ENCODE assay signal across 13 cellular contexts in genomic region chr18:44789704-44790103, GRCh38.
DNase-seq lines count a peak whose midpoint lies in the region; ATAC-seq and TF ChIP-seq lines count a peak whose summit lies in the region.
"Had no signal": no experiment of that assay in that cellular context is flagged by ENCODE, and none has a peak within 500 bp of the region (broad histone marks: within the 10 kb centered on the region; RNA-seq: fewer than 3 reads in every experiment).

No MANE protein-coding gene starts in this region.

- H2AFZ ChIP-seq in mammary epithelial cell (ENCODE audit: low read depth, low read length) (peak overlapping the region; percentile 54), hepatocyte (no peak overlapping the region)

- H3K27ac Mint-ChIP-seq in activated CD8-positive, alpha-beta T cell treated with anti-CD3 and anti-CD28 coated beads for 36 hours: no peak overlapping the region
- H3K27ac Mint-ChIP-seq: activated naive CD4-positive, alpha-beta T cell treated with anti-CD3 and anti-CD28 coated beads for 36 hours; stimulated activated naive CD8-positive, alpha-beta T cell treated with anti-CD3 and anti-CD28 coated beads, Interleukin-15, amount 100 ng/mL, for 72 hours had no signal

- no peak overlapping the region for H3K4me3 Mint-ChIP-seq in activated CD8-positive, alpha-beta T cell treated with anti-CD3 and anti-CD28 coated beads for 36 hours
- H3K4me3 Mint-ChIP-seq: activated naive CD4-positive, alpha-beta T cell treated with anti-CD3 and anti-CD28 coated beads for 36 hours; stimulated activated naive CD8-positive, alpha-beta T cell treated with anti-CD3 and anti-CD28 coated beads, Interleukin-15, amount 100 ng/mL, for 72 hours had no signal

- no peaks in the 10 kb centered on the region for H3K36me3 Mint-ChIP-seq in activated CD8-positive, alpha-beta T cell treated with anti-CD3 and anti-CD28 coated beads for 36 hours (ENCODE audit: low read depth)

- dilution Hi-C loops in mammary epithelial cell (cut with HindIII; ENCODE audit: low sequenced_read_pairs): no loop called here

- in situ Hi-C loops in mammary epithelial cell (cut with MboI; ENCODE audit: low sequenced_read_pairs in 2 of 2): no loop called here

- POLR2A ChIA-PET in activated CD8-positive, alpha-beta T cell treated with anti-CD3 and anti-CD28 coated beads for 36 hours (lab: Charles Lee): no interaction called here

- H4K20me1 ChIP-seq in mammary epithelial cell (ENCODE audit: insufficient read depth, low read length) (no peaks in the 10 kb centered on the region), hepatocyte (ENCODE audit: insufficient read depth, poor library complexity, severe bottlenecking) (peaks cover 4% of the 10 kb centered on the region)

- no peaks in the 10 kb centered on the region for H3K27me3 ChIP-seq in mammary epithelial cell (ENCODE audit: insufficient read depth, low read length)
- no peaks in the 10 kb centered on the region for H3K27me3 ChIP-seq in hepatocyte

- no peaks in the 10 kb centered on the region for H3K36me3 ChIP-seq in mammary epithelial cell (ENCODE audit: insufficient read depth, low read length)
- H3K36me3 ChIP-seq in hepatocyte (replicated peaks; ENCODE audit: insufficient read depth, low read depth): no peaks in the 10 kb centered on the region

- intact Hi-C loops in mammary epithelial cell (cut with micrococcal nuclease): loop anchor here (2.0 to 5.0 kb wide), 2 partner anchors 92 to 111 kb away; no protein-coding TSS in a partner anchor
- intact Hi-C loops in activated CD8-positive, alpha-beta T cell treated with anti-CD3 and anti-CD28 coated beads for 36 hours (cut with micrococcal nuclease): no loop called here

- H3K79me2 ChIP-seq in mammary epithelial cell (ENCODE audit: insufficient read depth, low read length): peaks cover 20% of the 10 kb centered on the region
- H3K79me2 ChIP-seq in hepatocyte: peaks cover 41% of the 10 kb centered on the region

- no peaks in the 10 kb centered on the region for H3K9me3 Mint-ChIP-seq in activated CD8-positive, alpha-beta T cell treated with anti-CD3 and anti-CD28 coated beads for 36 hours
- H3K9me3 Mint-ChIP-seq: activated naive CD4-positive, alpha-beta T cell treated with anti-CD3 and anti-CD28 coated beads for 36 hours; stimulated activated naive CD8-positive, alpha-beta T cell treated with anti-CD3 and anti-CD28 coated beads, Interleukin-15, amount 100 ng/mL, for 72 hours had no signal

- H3K4me1 Mint-ChIP-seq in activated CD8-positive, alpha-beta T cell treated with anti-CD3 and anti-CD28 coated beads for 36 hours (ENCODE audit: low read depth): peaks cover 10% of the 10 kb centered on the region

- 2% methylated on average over 4 of the region's 4 CpGs for WGBS in mammary epithelial cell (ENCODE audit: low coverage, missing lambda C conversion rate)
- WGBS in hepatocyte (ENCODE audit: low lambda C conversion rate, missing lambda C conversion rate): 6% methylated on average over 4 of the region's 4 CpGs

- no peak overlapping the region for H3K9ac ChIP-seq in mammary epithelial cell (ENCODE audit: insufficient read depth, low read length)

- H3K9me3 ChIP-seq in mammary epithelial cell (replicated peaks; ENCODE audit: insufficient read depth, low read length) (no peaks in the 10 kb centered on the region), hepatocyte (ENCODE audit: low read depth) (no peaks in the 10 kb centered on the region)

- H3K4me2 ChIP-seq in mammary epithelial cell (ENCODE audit: insufficient read depth, low read depth, low read length): peak overlapping the region; percentile 75
- H3K4me2 ChIP-seq in hepatocyte: peak overlapping the region; percentile 43

- H3K9me2 ChIP-seq in hepatocyte (replicated peaks; ENCODE audit: insufficient read depth): no peaks in the 10 kb centered on the region

- BruUV-seq in mammary epithelial cell (replicated peaks; lab: Mats Ljungman, UMichigan): no TSS peak

- DNase-seq in GM04503 (ENCODE audit: low read depth) (peak; percentile 17), mammary epithelial cell (peak; percentile 57), hepatocyte (ENCODE audit: low spot score) (peak; percentile 60), retinal pigment epithelial cell (ENCODE audit: low read depth) (peak; percentile 26), SW480 (ENCODE audit: low spot score) (no peak), NCI-H2196 (lab: John Stamatoyannopoulos, UW; ENCODE audit: unreplicated experiment) (no peak)
- DNase-seq in activated CD8-positive, alpha-beta T cell treated with anti-CD3 and anti-CD28 coated beads for 36 hours: no peak
- DNase-seq: activated naive CD4-positive, alpha-beta T cell treated with anti-CD3 and anti-CD28 coated beads for 36 hours; Calu3; NCI-H774; small intestine; stimulated activated naive CD8-positive, alpha-beta T cell treated with anti-CD3 and anti-CD28 coated beads, Interleukin-15, amount 100 ng/mL, for 72 hours had no signal

- TF ChIP-seq CTCF in mammary epithelial cell (conservative IDR thresholded peaks at IDR 0.05 in 1 of 2, IDR thresholded peaks at IDR 0.05 in 1 of 2; ENCODE audit: extremely low read depth in 1 of 2, insufficient read depth in 1 of 2, low read depth in 1 of 2, low read length in 2 of 2) (no peak), hepatocyte (IDR thresholded peaks at IDR 0.05; ENCODE audit: poor library complexity) (no peak), retinal pigment epithelial cell (conservative IDR thresholded peaks at IDR 0.05; ENCODE audit: low read depth, low read length) (no peak)
- no peak for TF ChIP-seq CTCF in activated CD8-positive, alpha-beta T cell treated with anti-CD3 and anti-CD28 coated beads for 36 hours (IDR thresholded peaks at IDR 0.05)

- peaks cover 15% of the 10 kb centered on the region for H3K4me1 ChIP-seq in mammary epithelial cell (ENCODE audit: insufficient read depth, low read length)
- H3K4me1 ChIP-seq in hepatocyte (ENCODE audit: insufficient read depth): peaks cover 42% of the 10 kb centered on the region

- no peaks in the 10 kb centered on the region for H3K27me3 Mint-ChIP-seq in activated CD8-positive, alpha-beta T cell treated with anti-CD3 and anti-CD28 coated beads for 36 hours

- CTCF ChIA-PET in mammary epithelial cell (lab: Charles Lee; ENCODE audit: low non-redundant PET): no interaction called here
- CTCF ChIA-PET in activated CD8-positive, alpha-beta T cell treated with anti-CD3 and anti-CD28 coated beads for 36 hours (lab: Charles Lee): no interaction called here

- H3K4me3 ChIP-seq in mammary epithelial cell (replicated peaks in 1 of 3; ENCODE audit: insufficient read depth in 1 of 3, low read depth in 2 of 3, low read length in 3 of 3) (peak overlapping the region in 1 of 3 experiments; percentile 23), hepatocyte (peak overlapping the region; percentile 3), retinal pigment epithelial cell (ENCODE audit: low read length) (no peak overlapping the region)

- H3K27ac ChIP-seq in mammary epithelial cell (ENCODE audit: insufficient read depth, low read depth, low read length) (peak overlapping the region; percentile 30), hepatocyte (peak overlapping the region; percentile 48)

- ATAC-seq in GM18870 (IDR thresholded peaks at IDR 0.05; ENCODE audit: unreplicated experiment): no peak
- no peak for ATAC-seq in activated CD8-positive, alpha-beta T cell treated with anti-CD3 and anti-CD28 coated beads for 36 hours
- ATAC-seq: stimulated activated naive CD8-positive, alpha-beta T cell treated with anti-CD3 and anti-CD28 coated beads, Interleukin-15, amount 100 ng/mL, for 72 hours had no signal

Comparison
In these comparisons a context has a peak if more than half of its experiments do, and no peak if none do; other contexts are left out.
1. DNase-seq: peak in GM04503 (single experiment), mammary epithelial cell (single experiment), hepatocyte (single experiment) and retinal pigment epithelial cell (single experiment); none in SW480 (single experiment), activated CD8-positive, alpha-beta T cell treated with anti-CD3 and anti-CD28 coated beads for 36 hours (single experiment) and NCI-H2196 (single experiment).